Comparison of ENCODE assay signal across 8 cellular contexts in genomic region chr11:3408722-3409121, GRCh38. TPM values are rescaled to one million over a fixed set of nuclear protein-coding genes. Genes with fewer than 3 reads are reported as not detected.
DNase-seq lines count a peak whose midpoint lies in the region; ATAC-seq and TF ChIP-seq lines count a peak whose summit lies in the region.
"Not testable (repeated sequence)": the region's sequence is repeated elsewhere in the genome, so short reads cannot be mapped to it uniquely, and the experiment has no call there.

No MANE protein-coding gene starts in this region.

- WGBS in ovary, 3 donors = 32 to 42% (median 41%) methylated on average over 12 of the region's 12 CpGs

- not testable (repeated sequence) for H3K4me3 Mint-ChIP-seq in Calu3 (ENCODE audit: low read depth, unreplicated experiment); MCF 10A (ENCODE audit: unreplicated experiment)

- not testable (repeated sequence) for TF ChIP-seq EP300 in ovary (IDR thresholded peaks at IDR 0.05)

- H3K9me3 ChIP-seq in ovary = not testable (repeated sequence)

- peak; percentile 78 for DNase-seq in Calu3
- peak; percentile 0 for DNase-seq in KG1 (lab: John Stamatoyannopoulos, UW)
- DNase-seq in NOMO-1 treated with DMSO at 0.1 percent for 48 hours (lab: John Stamatoyannopoulos, UW; ENCODE audit: unreplicated experiment) = peak; percentile 33
- DNase-seq in activated CD4-positive, alpha-beta T cell treated with anti-CD3 and anti-CD28 coated beads, Interleukin-2, amount 50 U/mL, for 1 hour = peak; percentile 79
- DNase-seq in MCF 10A (ENCODE audit: unreplicated experiment) = peak; percentile 80
- peak; percentile 77 for DNase-seq in left ventricle myocardium superior
- DNase-seq in ovary = peak; percentile 49 to 80 (median 71)
- peak; percentile 44 to 83 (median 74) for DNase-seq in stimulated activated naive CD4-positive, alpha-beta T cell (lab: John Stamatoyannopoulos, UW)

- not testable (repeated sequence) for H3K27me3 ChIP-seq in ovary

- H3K27me3 Mint-ChIP-seq in Calu3 (ENCODE audit: unreplicated experiment) = peaks cover 10% of the 10 kb centered on the region
- H3K27me3 Mint-ChIP-seq in MCF 10A (ENCODE audit: insufficient read depth, unreplicated experiment) = peaks cover 10% of the 10 kb centered on the region

- not testable (repeated sequence) for TF ChIP-seq POLR2A in ovary (IDR thresholded peaks at IDR 0.05)

- H3K4me1 ChIP-seq in ovary (ENCODE audit: insufficient read depth) = not testable (repeated sequence)

- H3K36me3 Mint-ChIP-seq in Calu3 (ENCODE audit: insufficient read depth, unreplicated experiment); MCF 10A (ENCODE audit: insufficient read depth, unreplicated experiment): not testable (repeated sequence)

- not testable (repeated sequence) for ATAC-seq in left ventricle myocardium superior

- H3K4me1 Mint-ChIP-seq in Calu3 (ENCODE audit: low read depth, unreplicated experiment) (peaks cover 14% of the 10 kb centered on the region), MCF 10A (ENCODE audit: insufficient read depth, unreplicated experiment) (peaks cover 12% of the 10 kb centered on the region)

- BruUV-seq in Calu3 (replicated peaks; lab: Mats Ljungman, UMichigan); MCF 10A (replicated peaks; lab: Mats Ljungman, UMichigan): not testable (repeated sequence)

- POLR2A ChIA-PET in MCF 10A (lab: Yijun Ruan, JAX) = interaction anchor here (2.3 kb wide), 1 partner anchor 29 kb away, joined by 10 read pairs; the partner anchor contains the start of gene ZNF195

- H3K9me3 Mint-ChIP-seq in Calu3 (ENCODE audit: low read depth, unreplicated experiment); MCF 10A (ENCODE audit: unreplicated experiment): not testable (repeated sequence)

- H3K27ac Mint-ChIP-seq in Calu3 (ENCODE audit: unreplicated experiment); MCF 10A (ENCODE audit: low read depth, unreplicated experiment): not testable (repeated sequence)

- intact Hi-C loops in Calu3 (cut with micrococcal nuclease; ENCODE audit: unreplicated experiment); left ventricle myocardium superior (cut with micrococcal nuclease): not testable (repeated sequence)
- intact Hi-C loops in MCF 10A (cut with micrococcal nuclease) = loop anchor here (10.0 kb wide), 1 partner anchor 194 kb away; the partner anchor contains the start of gene MRGPRG
- intact Hi-C loops in ovary (cut with DNase I) = loop anchor here in 1 of 4 donors (10.0 kb wide), 1 partner anchor 364 kb away; no protein-coding TSS in a partner anchor

- not testable (repeated sequence) for H3K36me3 ChIP-seq in ovary

- not testable (repeated sequence) for H3K27ac ChIP-seq in ovary

- H3K4me3 ChIP-seq in ovary = not testable (repeated sequence)

- TF ChIP-seq CTCF in Calu3 (IDR thresholded peaks at IDR 0.05; ENCODE audit: unreplicated experiment) (peak; percentile 85), MCF 10A (IDR thresholded peaks at IDR 0.05; ENCODE audit: unreplicated experiment) (peak; percentile 94), ovary (IDR thresholded peaks at IDR 0.05) (peak in 2 of 3 donors; percentile 33 to 47)

- CTCF ChIA-PET in Calu3 (lab: Charles Lee) (interaction anchor here (0.8 to 1.5 kb wide), 8 partner anchors 30 to 478 kb away, joined by 3 to 8 read pairs (median 4); partner anchors contain the start of gene ZNF195), MCF 10A (lab: Yijun Ruan, JAX) (interaction anchor here (0.5 to 2.3 kb wide), 21 partner anchors 9 to 466 kb away, joined by 3 to 14 read pairs (median 4); no protein-coding TSS in a partner anchor)

RNA-seq across cellular contexts. Expression of gene ZNF195, which starts 29.8 kb away (rescaled TPM):
- total RNA-seq in Calu3 (2022) (65.5 and 66.0 TPM in 2 replicates), MCF 10A (2022) (29.1 and 42.5 TPM in 2 replicates), left ventricle myocardium superior (10.5 TPM), ovary (10 to 100 TPM; 13.4 to 26.0 (median 15.7) TPM)
- polyA plus RNA-seq in ovary = 1 to 10 TPM; 8.3 to 8.4 TPM

Comparison
In these comparisons a context has a peak if more than half of its experiments do, and no peak if none do; other contexts are left out.
1. DNase-seq: peak in every context shown above with its lines; median percentile 80 in MCF 10A; 79 in activated CD4-positive, alpha-beta T cell treated with anti-CD3 and anti-CD28 coated beads, Interleukin-2, amount 50 U/mL, for 1 hour; 78 in Calu3; 77 in left ventricle myocardium superior; 74 in stimulated activated naive CD4-positive, alpha-beta T cell; 71 in ovary; 33 in NOMO-1 treated with DMSO at 0.1 percent for 48 hours; 0 in KG1.
2. CTCF ChIP-seq: peak in every context shown above with its lines; median percentile 94 in MCF 10A; 85 in Calu3; 40 in ovary.